19 cellular contexts compared by ENCODE assay signal in the genomic region with DNA sequence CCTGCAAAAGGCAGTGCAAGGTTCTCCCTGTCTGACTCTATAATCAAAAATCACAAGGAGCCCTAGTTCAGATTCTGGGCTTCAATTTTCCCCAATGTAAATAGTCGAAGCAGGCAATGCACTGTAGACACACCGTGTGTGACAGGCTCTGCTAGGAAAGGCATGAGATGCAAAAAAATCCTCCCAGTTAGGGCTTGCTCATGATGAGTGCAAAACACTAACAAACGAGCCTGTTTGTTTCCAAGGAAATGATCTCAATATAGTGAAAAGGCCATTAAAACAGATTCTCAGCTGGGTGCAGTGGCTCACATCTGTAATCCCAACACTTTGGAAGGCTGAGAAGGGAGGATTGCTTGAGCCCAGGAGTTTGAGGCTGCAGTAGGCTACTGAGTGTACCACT. TPM values are rescaled to one million over a fixed set of nuclear protein-coding genes. Genes with fewer than 3 reads are reported as not detected.
DNase-seq lines count a peak whose midpoint lies in the region; ATAC-seq and TF ChIP-seq lines count a peak whose summit lies in the region.
"Had no signal": no experiment of that assay in that cellular context is flagged by ENCODE, and none has a peak within 500 bp of the region (broad histone marks: within the 10 kb centered on the region; RNA-seq: fewer than 3 reads in every experiment).

No MANE protein-coding gene starts in this region.

- H3K36me3 ChIP-seq in ascending aorta: no peaks in the 10 kb centered on the region
- no peaks in the 10 kb centered on the region for H3K36me3 ChIP-seq in mucosa of rectum (ENCODE audit: control insufficient read depth in 2 of 2, insufficient read depth in 2 of 2, low read length in 2 of 2)
- H3K36me3 ChIP-seq in neuronal stem cell (replicated peaks in 1 of 2; ENCODE audit: control insufficient read depth in 2 of 2, insufficient read depth in 2 of 2, low read length in 2 of 2): peaks cover 0 to 8% of the 10 kb centered on the region in 2 donors

- H3K27me3 Mint-ChIP-seq in HFFc6 (ENCODE audit: insufficient read depth): peaks cover 2% of the 10 kb centered on the region
- peaks cover 0 to 14% of the 10 kb centered on the region in 2 donors for H3K27me3 Mint-ChIP-seq in effector memory CD8-positive, alpha-beta T cell

- H2BK120ac ChIP-seq in neuronal stem cell (ENCODE audit: low read depth, low read length): no peak overlapping the region

- H2BK15ac ChIP-seq in neuronal stem cell (ENCODE audit: low read length): no peak overlapping the region

- H3K9ac ChIP-seq in mucosa of rectum (ENCODE audit: low read depth in 1 of 2, low read length in 2 of 2): no peak overlapping the region
- no peak overlapping the region for H3K9ac ChIP-seq in neuronal stem cell (ENCODE audit: low read depth, low read length, poor library complexity)

- intact Hi-C loops in ascending aorta (cut with DNase I): loop anchor here (2.0 to 10.0 kb wide), 3 partner anchors 23 to 269 kb away; a partner anchor contains a TSS

- H2BK5ac ChIP-seq in neuronal stem cell (ENCODE audit: low read length): no peak overlapping the region

- no peak overlapping the region for H2AFZ ChIP-seq in neuronal stem cell (ENCODE audit: low read length)

- H3K4me1 ChIP-seq in ascending aorta: peaks cover 24 to 67% of the 10 kb centered on the region in 2 donors
- H3K4me1 ChIP-seq in mucosa of rectum (ENCODE audit: control insufficient read depth in 2 of 2, insufficient read depth in 2 of 2, low read length in 2 of 2): peaks cover 5 to 23% of the 10 kb centered on the region in 2 donors
- H3K4me1 ChIP-seq in neuronal stem cell (ENCODE audit: control insufficient read depth in 2 of 2, insufficient read depth in 1 of 2, low read depth in 1 of 2, low read length in 2 of 2): peaks cover 4 to 9% of the 10 kb centered on the region in 2 donors

- H3K9me3 Mint-ChIP-seq in HFFc6: no peaks in the 10 kb centered on the region
- H3K9me3 Mint-ChIP-seq in effector memory CD8-positive, alpha-beta T cell: no peaks in the 10 kb centered on the region
- H3K9me3 Mint-ChIP-seq: activated naive CD8-positive, alpha-beta T cell treated with anti-CD3 and anti-CD28 coated beads, Interleukin-2, amount 10 ng/mL, durations not matched to agents 7 days and 5 days; IgD-negative memory B cell had no signal

- H3K23ac ChIP-seq in neuronal stem cell (ENCODE audit: low read depth, low read length, poor library complexity): no peak overlapping the region

- no peak for ATAC-seq in effector memory CD8-positive, alpha-beta T cell (replicated peaks)
- ATAC-seq: activated CD8-positive, alpha-beta T cell treated with anti-CD3 and anti-CD28 coated beads, Interleukin-2, amount 10 ng/mL, durations not matched to agents 7 days and 5 days had no signal

- no peak overlapping the region for H3K14ac ChIP-seq in neuronal stem cell (ENCODE audit: low read length)

- no peaks in the 10 kb centered on the region for H3K9me3 ChIP-seq in ascending aorta
- H3K9me3 ChIP-seq in mucosa of rectum (ENCODE audit: control insufficient read depth in 2 of 2, low read length in 2 of 2): no peaks in the 10 kb centered on the region
- no peaks in the 10 kb centered on the region for H3K9me3 ChIP-seq in neuronal stem cell (replicated peaks in 1 of 2; ENCODE audit: control insufficient read depth in 2 of 2, insufficient read depth in 1 of 2, low read depth in 1 of 2, low read length in 2 of 2)
- H3K9me3 ChIP-seq: upper lobe of left lung had no signal

- H3K4me3 ChIP-seq in ascending aorta (no peak overlapping the region), mucosa of rectum (ENCODE audit: low read length in 2 of 2) (no peak overlapping the region), neuronal stem cell (ENCODE audit: low read length in 2 of 2) (no peak overlapping the region)
- H3K4me3 ChIP-seq: lung, upper lobe of left lung had no signal

- H3K27ac ChIP-seq in ascending aorta (peak overlapping the region; percentile 53 to 90), mucosa of rectum (ENCODE audit: low read depth in 2 of 2, low read length in 2 of 2) (peak overlapping the region; percentile 2 to 31), neuronal stem cell (replicated peaks; ENCODE audit: low read length) (no peak overlapping the region)

- H3K4me3 Mint-ChIP-seq in HFFc6: no peak overlapping the region
- no peak overlapping the region for H3K4me3 Mint-ChIP-seq in effector memory CD8-positive, alpha-beta T cell
- H3K4me3 Mint-ChIP-seq: activated CD8-positive, alpha-beta T cell treated with anti-CD3 and anti-CD28 coated beads, Interleukin-2, amount 10 ng/mL, durations not matched to agents 7 days and 5 days; activated naive CD8-positive, alpha-beta T cell treated with anti-CD3 and anti-CD28 coated beads, Interleukin-2, amount 10 ng/mL, durations not matched to agents 7 days and 5 days; IgD-negative memory B cell had no signal

- TF ChIP-seq CTCF in HFFc6 (IDR thresholded peaks at IDR 0.05) (no peak), ascending aorta (IDR thresholded peaks at IDR 0.05) (no peak)

- whole genome bisulfite sequencing in neuronal stem cell (ENCODE audit: extremely low coverage in 2 of 2, insufficient read length in 2 of 2, insufficient replicate concordance in 1 of 2), 2 donors: no CpG with 5 or more reads among the region's 3 CpGs

- H2AK5ac ChIP-seq in neuronal stem cell (ENCODE audit: low read depth, low read length): no peak overlapping the region

- H3K18ac ChIP-seq in neuronal stem cell (ENCODE audit: low read length): no peak overlapping the region

- H3K27me3 ChIP-seq in ascending aorta: no peaks in the 10 kb centered on the region
- no peaks in the 10 kb centered on the region for H3K27me3 ChIP-seq in mucosa of rectum (ENCODE audit: control insufficient read depth in 2 of 2, insufficient read depth in 2 of 2, low read length in 2 of 2)
- H3K27me3 ChIP-seq in neuronal stem cell (ENCODE audit: control insufficient read depth in 3 of 3, insufficient read depth in 3 of 3, low read depth in 1 of 3, low read length in 3 of 3): no peaks in the 10 kb centered on the region
- H3K27me3 ChIP-seq: upper lobe of left lung had no signal

- H3K27ac Mint-ChIP-seq in HFFc6: peak overlapping the region; percentile 71; the same call in 1 of the 2 replicates
- H3K27ac Mint-ChIP-seq in effector memory CD8-positive, alpha-beta T cell: no peak overlapping the region
- H3K27ac Mint-ChIP-seq: activated CD8-positive, alpha-beta T cell treated with anti-CD3 and anti-CD28 coated beads, Interleukin-2, amount 10 ng/mL, durations not matched to agents 7 days and 5 days; activated naive CD8-positive, alpha-beta T cell treated with anti-CD3 and anti-CD28 coated beads, Interleukin-2, amount 10 ng/mL, durations not matched to agents 7 days and 5 days; IgD-negative memory B cell had no signal

- H3K4ac ChIP-seq in neuronal stem cell (ENCODE audit: low read length): no peak overlapping the region

- H3K4me2 ChIP-seq in neuronal stem cell (ENCODE audit: insufficient read depth, low read length, poor library complexity, severe bottlenecking): no peak overlapping the region

- peaks cover 5% of the 10 kb centered on the region; the same call in 1 of the 2 replicates for H3K36me3 Mint-ChIP-seq in HFFc6 (ENCODE audit: low read depth)
- no peaks in the 10 kb centered on the region for H3K36me3 Mint-ChIP-seq in effector memory CD8-positive, alpha-beta T cell (ENCODE audit: insufficient read depth)
- H3K36me3 Mint-ChIP-seq: activated naive CD8-positive, alpha-beta T cell treated with anti-CD3 and anti-CD28 coated beads, Interleukin-2, amount 10 ng/mL, durations not matched to agents 7 days and 5 days; IgD-negative memory B cell had no signal

- no peak overlapping the region for H2BK12ac ChIP-seq in neuronal stem cell (ENCODE audit: low read length)

- H4K91ac ChIP-seq in neuronal stem cell (ENCODE audit: low read depth, low read length, poor library complexity): no peak overlapping the region

- peaks cover 53% of the 10 kb centered on the region for H3K4me1 Mint-ChIP-seq in HFFc6 (ENCODE audit: low read depth)
- peaks cover 0 to 6% of the 10 kb centered on the region in 2 donors for H3K4me1 Mint-ChIP-seq in effector memory CD8-positive, alpha-beta T cell (ENCODE audit: low read depth in 2 of 2)

- no peaks in the 10 kb centered on the region for H3K79me1 ChIP-seq in neuronal stem cell (ENCODE audit: low read depth, low read length)

- no peak overlapping the region for H4K8ac ChIP-seq in neuronal stem cell (ENCODE audit: low read depth, low read length)

- no peak for DNase-seq in HFFc6
- DNase-seq in ascending aorta (ENCODE audit: low spot score in 2 of 2): no peak
- peak; percentile 53 for DNase-seq in superior temporal gyrus (ENCODE audit: extremely low spot score)
- DNase-seq in effector memory CD8-positive, alpha-beta T cell: no peak
- no peak for DNase-seq in SW480 (ENCODE audit: low spot score)
- DNase-seq in neuronal stem cell (ENCODE audit: low spot score): no peak
- no peak for DNase-seq in NCI-H2029 (lab: John Stamatoyannopoulos, UW)
- DNase-seq: activated CD8-positive, alpha-beta T cell treated with anti-CD3 and anti-CD28 coated beads, Interleukin-2, amount 10 ng/mL, durations not matched to agents 7 days and 5 days; activated naive CD8-positive, alpha-beta T cell treated with anti-CD3 and anti-CD28 coated beads, Interleukin-2, amount 10 ng/mL, durations not matched to agents 7 days and 5 days; central memory CD4-positive, alpha-beta T cell; DMS79 treated with DMSO at 0.1 percent for 48 hours; NCI-H1092; NCI-H774; right cardiac atrium; stimulated activated CD4-positive, alpha-beta T cell treated with anti-CD3 and anti-CD28 coated beads, Interleukin-1b, Interleukin-23, amount 100 ng/mL, for 48 hours; upper lobe of left lung had no signal

RNA-seq across cellular contexts. Expression of a gene that starts 55.7 kb away (rescaled TPM):
- total RNA-seq in HFFc6 (2021; fragmentation: NEBNext Ultra II Directional; extraction: Animal tissue kit (Norgen Biotek cat#: 25700)): 10 to 100 TPM; 25.2 to 39.6 (median 28.4) TPM
- total RNA-seq in ascending aorta: 4.5 TPM
- polyA plus RNA-seq in neuronal stem cell (2013, experiment 1 of 2): 13.8 TPM
- polyA plus RNA-seq in neuronal stem cell (2013, experiment 2 of 2): 13.2 TPM
